9 cellular contexts compared by ENCODE assay signal in the genomic region with DNA sequence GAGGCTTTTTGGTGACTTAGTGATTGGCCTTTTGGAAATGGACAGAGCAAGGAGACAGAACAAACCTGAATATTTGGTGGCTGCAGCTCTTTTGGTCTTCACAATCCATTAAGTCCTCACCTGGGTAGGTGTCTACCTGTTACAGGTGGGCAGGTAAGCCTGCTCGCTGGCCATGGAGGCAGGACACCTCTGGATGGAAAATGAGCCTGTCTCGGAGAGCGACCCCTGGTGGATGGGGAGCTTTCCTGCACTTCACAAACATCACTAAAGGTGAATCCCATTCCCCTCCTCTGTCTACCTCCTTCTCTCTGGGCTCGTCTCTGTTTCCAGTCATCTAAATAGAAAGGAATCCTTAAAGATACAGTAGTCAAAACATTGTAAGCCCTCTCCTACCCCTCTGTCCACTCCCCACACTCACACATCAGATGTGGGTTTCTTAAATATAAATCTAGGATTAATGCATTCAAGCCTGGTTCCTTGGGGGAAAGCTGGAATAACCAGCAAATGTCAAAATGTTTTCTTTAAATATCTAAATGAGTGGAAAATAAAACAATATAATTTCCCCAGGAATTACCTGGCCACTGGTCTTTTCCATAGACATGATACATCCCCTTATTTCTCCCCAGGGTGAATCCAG.
DNase-seq lines count a peak whose midpoint lies in the region; ATAC-seq and TF ChIP-seq lines count a peak whose summit lies in the region.
"Had no signal": no experiment of that assay in that cellular context is flagged by ENCODE, and none has a peak within 500 bp of the region (broad histone marks: within the 10 kb centered on the region; RNA-seq: fewer than 3 reads in every experiment).

No MANE protein-coding gene starts in this region.

- H3K4me1 Mint-ChIP-seq in progenitor cell of endocrine pancreas (ENCODE audit: low read depth), result peaks cover 13% of the 10 kb centered on the region

- no peak overlapping the region for H3K27ac ChIP-seq in KMS-11
- no peak overlapping the region for H3K27ac ChIP-seq in effector memory CD4-positive, alpha-beta T cell (ENCODE audit: insufficient read depth, low read length, poor library complexity, severe bottlenecking)
- H3K27ac ChIP-seq: SK-N-MC had no signal

- H4K20me1 ChIP-seq in KMS-11 (ENCODE audit: insufficient read depth), result no peaks in the 10 kb centered on the region

- DNase-seq in Daoy (ENCODE audit: low read depth) (peak; percentile 24), progenitor cell of endocrine pancreas (ENCODE audit: low spot score, unreplicated experiment) (no peak), NCI-H774 (lab: John Stamatoyannopoulos, UW) (no peak)
- peak; percentile 63 for DNase-seq in activated CD4-positive, CD25-positive, alpha-beta regulatory T cell treated with anti-CD3 and anti-CD28 coated beads, Interleukin-2, amount 50 U/mL, for 72 hours
- peak; percentile 17 to 42 (median 17) for DNase-seq in effector memory CD4-positive, alpha-beta T cell

- no peaks in the 10 kb centered on the region for H3K36me3 ChIP-seq in KMS-11 (ENCODE audit: insufficient read depth)
- no peaks in the 10 kb centered on the region for H3K36me3 ChIP-seq in effector memory CD4-positive, alpha-beta T cell (ENCODE audit: control insufficient read depth, insufficient read depth, low read length)

- no peaks in the 10 kb centered on the region for H3K27me3 ChIP-seq in KMS-11 (ENCODE audit: insufficient read depth, low read depth)
- H3K27me3 ChIP-seq in effector memory CD4-positive, alpha-beta T cell (replicated peaks; ENCODE audit: control insufficient read depth, insufficient read depth, low read length, poor library complexity, severe bottlenecking), result no peaks in the 10 kb centered on the region

- no peak overlapping the region for H3K4me3 Mint-ChIP-seq in progenitor cell of endocrine pancreas (ENCODE audit: low read depth)

- no peak overlapping the region for H3K9ac ChIP-seq in KMS-11

- H3K9me3 Mint-ChIP-seq in progenitor cell of endocrine pancreas (ENCODE audit: low read depth), result no peaks in the 10 kb centered on the region

- no peaks in the 10 kb centered on the region for H3K9me3 ChIP-seq in effector memory CD4-positive, alpha-beta T cell (ENCODE audit: control insufficient read depth, low read length)

- TF ChIP-seq CTCF in KMS-11 (conservative IDR thresholded peaks at IDR 0.05; ENCODE audit: low read depth, low read length) (peak; percentile 71), progenitor cell of endocrine pancreas (IDR thresholded peaks at IDR 0.05; ENCODE audit: unreplicated experiment) (peak; percentile 68)

- H3K36me3 Mint-ChIP-seq in progenitor cell of endocrine pancreas (ENCODE audit: insufficient read depth), result no peaks in the 10 kb centered on the region

- no peaks in the 10 kb centered on the region for H3K79me2 ChIP-seq in KMS-11 (ENCODE audit: insufficient read depth, low read depth)

- H3K4me2 ChIP-seq in KMS-11, result no peak overlapping the region

- no peak overlapping the region for H3K27ac Mint-ChIP-seq in progenitor cell of endocrine pancreas

- ATAC-seq in HG02571 (IDR thresholded peaks at IDR 0.05; ENCODE audit: unreplicated experiment), result no peak
- ATAC-seq in GM21447 (IDR thresholded peaks at IDR 0.05; ENCODE audit: unreplicated experiment), result no peak

- no peak overlapping the region for H2AFZ ChIP-seq in KMS-11 (ENCODE audit: low read depth)

- no peaks in the 10 kb centered on the region for H3K4me1 ChIP-seq in KMS-11 (ENCODE audit: low read depth, poor library complexity, severe bottlenecking)
- no peaks in the 10 kb centered on the region for H3K4me1 ChIP-seq in effector memory CD4-positive, alpha-beta T cell (ENCODE audit: control insufficient read depth, insufficient read depth, low read length, poor library complexity, severe bottlenecking)

- peaks cover 33% of the 10 kb centered on the region for H3K27me3 Mint-ChIP-seq in progenitor cell of endocrine pancreas

- no peak overlapping the region for H3K4me3 ChIP-seq in KMS-11 (IDR thresholded peaks at IDR 0.05; ENCODE audit: insufficient read depth, low read depth, low read length)
- no peak overlapping the region for H3K4me3 ChIP-seq in effector memory CD4-positive, alpha-beta T cell (ENCODE audit: insufficient read depth, low read depth, low read length, poor library complexity, severe bottlenecking)
- H3K4me3 ChIP-seq: SK-N-MC had no signal

Comparison
In these comparisons a context has a peak if more than half of its experiments do, and no peak if none do; other contexts are left out.
1. DNase-seq: peak in Daoy (single experiment), activated CD4-positive, CD25-positive, alpha-beta regulatory T cell treated with anti-CD3 and anti-CD28 coated beads, Interleukin-2, amount 50 U/mL, for 72 hours (single experiment) and effector memory CD4-positive, alpha-beta T cell (3 of 3); none in progenitor cell of endocrine pancreas (single experiment) and NCI-H774 (single experiment).